Comparison of ENCODE assay signal across 15 cellular contexts in the genomic region with DNA sequence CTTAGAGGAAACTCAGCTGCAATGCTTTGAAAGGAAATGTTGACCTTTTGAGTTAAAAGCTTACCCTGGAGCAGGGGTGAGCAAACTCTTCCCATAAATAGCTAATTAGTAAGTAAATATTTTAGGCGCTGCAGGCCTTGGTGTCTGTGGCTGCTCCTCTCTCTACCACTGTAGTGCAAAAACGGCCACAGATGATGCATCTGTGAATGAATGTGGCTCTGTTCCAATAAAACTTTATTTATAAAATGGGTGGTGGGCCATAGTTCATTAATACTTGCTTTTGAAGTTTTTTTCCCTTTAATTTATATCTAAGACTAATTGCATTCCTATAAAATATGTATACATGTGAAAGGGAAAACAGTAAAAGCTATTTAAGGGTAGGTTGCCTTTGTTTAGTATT.
DNase-seq lines count a peak whose midpoint lies in the region; ATAC-seq and TF ChIP-seq lines count a peak whose summit lies in the region.
"Had no signal": no experiment of that assay in that cellular context is flagged by ENCODE, and none has a peak within 500 bp of the region (broad histone marks: within the 10 kb centered on the region; RNA-seq: fewer than 3 reads in every experiment).

No MANE protein-coding gene starts in this region.

- H3K9me3 ChIP-seq in OCI-LY7 (ENCODE audit: low read length) (no peaks in the 10 kb centered on the region), parathyroid adenoma (ENCODE audit: control insufficient read depth, low read length) (no peaks in the 10 kb centered on the region)

- no peak for ATAC-seq in HG03442 (IDR thresholded peaks at IDR 0.05; ENCODE audit: unreplicated experiment)

- POLR2A ChIA-PET in OCI-LY7 (lab: Charles Lee): no interaction called here

- no peaks in the 10 kb centered on the region for H3K79me2 ChIP-seq in OCI-LY7 (ENCODE audit: insufficient read depth, low read depth, low read length)
- no peaks in the 10 kb centered on the region for H3K79me2 ChIP-seq in parathyroid adenoma

- TF ChIP-seq CTCF in OCI-LY7 (conservative IDR thresholded peaks at IDR 0.05; ENCODE audit: low read length) (no peak), parathyroid adenoma (IDR thresholded peaks at IDR 0.05) (no peak)

- H3K36me3 ChIP-seq in OCI-LY7 (ENCODE audit: insufficient read depth, low read length) (no peaks in the 10 kb centered on the region), parathyroid adenoma (ENCODE audit: control insufficient read depth, insufficient read depth, low read length) (no peaks in the 10 kb centered on the region)

- H3K27ac ChIP-seq in OCI-LY7 (ENCODE audit: low read depth, low read length, poor library complexity, severe bottlenecking): no peak overlapping the region
- peak overlapping the region; percentile 19 for H3K27ac ChIP-seq in parathyroid adenoma
- H3K27ac ChIP-seq: 22Rv1 had no signal

- no peak overlapping the region for H3K9ac ChIP-seq in parathyroid adenoma

- H3K27me3 ChIP-seq in parathyroid adenoma (ENCODE audit: control insufficient read depth, insufficient read depth, low read length): no peaks in the 10 kb centered on the region

- CTCF ChIA-PET in OCI-LY7 (lab: Charles Lee; ENCODE audit: unreplicated experiment): no interaction called here

- H3K4me3 ChIP-seq in OCI-LY7 (ENCODE audit: low read depth, low read length, poor library complexity, severe bottlenecking): no peak overlapping the region
- no peak overlapping the region for H3K4me3 ChIP-seq in parathyroid adenoma (ENCODE audit: low read depth, low read length)

- H3K4me2 ChIP-seq in OCI-LY7 (ENCODE audit: low read length): no peak overlapping the region
- H3K4me2 ChIP-seq in parathyroid adenoma (ENCODE audit: low read length): no peak overlapping the region

- no TSS peak for BruUV-seq in OCI-LY7 (replicated peaks; lab: Mats Ljungman, UMichigan)

- DNase-seq in DMS153 (lab: John Stamatoyannopoulos, UW) (peak; percentile 2), DMS153 treated with DMSO at 0.1 percent for 48 hours (lab: John Stamatoyannopoulos, UW; ENCODE audit: unreplicated experiment) (no peak), EH (ENCODE audit: low read depth) (peak; percentile 8), OCI-LY7 (ENCODE audit: low spot score) (no peak), T-helper 9 cell (no peak)
- DNase-seq in activated CD4-positive, alpha-beta T cell treated with anti-CD3 and anti-CD28 coated beads for 4 hours: no peak
- DNase-seq: HCEC 1CT, Karpas-422, NCI-H2107, NCI-H345, NCI-H82, SHP77 treated with DMSO at 0.1 percent for 48 hours had no signal

- no peaks in the 10 kb centered on the region for H3K9me2 ChIP-seq in OCI-LY7 (ENCODE audit: insufficient read depth, low read length)

- intact Hi-C loops in OCI-LY7 (cut with micrococcal nuclease; ENCODE audit: unreplicated experiment): no loop called here

- 0 out of 2 replicates have a peak overlapping the region, but pooled peaks have one; percentile 44 for H2AFZ ChIP-seq in OCI-LY7 (ENCODE audit: low read length)
- H2AFZ ChIP-seq in parathyroid adenoma: no peak overlapping the region

- H4K20me1 ChIP-seq in OCI-LY7 (ENCODE audit: insufficient read depth, low read length): no peaks in the 10 kb centered on the region

- H3K4me1 ChIP-seq in OCI-LY7 (ENCODE audit: insufficient read depth, low read length, poor library complexity, severe bottlenecking): peaks cover 9% of the 10 kb centered on the region
- no peaks in the 10 kb centered on the region for H3K4me1 ChIP-seq in parathyroid adenoma

Comparison
In these comparisons a context has a peak if more than half of its experiments do, and no peak if none do; other contexts are left out.
1. DNase-seq: peak in DMS153 (single experiment) and EH (single experiment); none in DMS153 treated with DMSO at 0.1 percent for 48 hours (single experiment), OCI-LY7 (single experiment), activated CD4-positive, alpha-beta T cell treated with anti-CD3 and anti-CD28 coated beads for 4 hours (0 of 2) and T-helper 9 cell (single experiment).